Comparison of ENCODE assay signal across 13 cellular contexts in the genomic region with DNA sequence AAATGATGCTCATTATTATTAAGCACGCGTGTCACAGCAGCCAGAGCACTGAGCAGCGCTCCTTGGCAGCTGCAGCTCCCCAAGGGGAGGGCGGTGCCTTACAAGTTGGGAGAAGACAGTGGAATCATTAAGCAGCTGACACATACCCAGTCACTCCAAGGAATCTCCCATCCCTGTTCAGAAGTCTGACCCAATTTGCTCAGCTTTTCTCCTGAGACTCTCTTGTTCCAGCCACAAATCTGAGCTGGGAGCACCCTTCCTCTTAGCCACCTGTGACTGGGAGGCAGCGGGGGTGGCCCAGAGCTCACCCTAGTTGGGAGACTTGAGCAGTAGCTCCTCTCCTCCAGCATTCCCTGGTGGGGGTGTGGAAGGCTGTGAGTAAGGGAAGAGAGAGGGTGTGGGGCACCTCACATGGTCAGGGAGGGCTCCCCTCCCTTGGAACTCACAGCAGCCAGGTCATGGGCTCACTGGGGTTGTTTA.
A peak's percentile ranks its signal among the peaks of the same experiment; 100 is the strongest.
DNase-seq lines count a peak whose midpoint lies in the region; ATAC-seq and TF ChIP-seq lines count a peak whose summit lies in the region.
"Had no signal": no experiment of that assay in that cellular context is flagged by ENCODE, and none has a peak within 500 bp of the region (broad histone marks: within the 10 kb centered on the region; RNA-seq: fewer than 3 reads in every experiment).

No MANE protein-coding gene starts in this region.

- H3K36me3 ChIP-seq in ascending aorta: no peaks in the 10 kb centered on the region
- no peaks in the 10 kb centered on the region for H3K36me3 ChIP-seq in heart left ventricle
- no peaks in the 10 kb centered on the region for H3K36me3 ChIP-seq in gastrocnemius medialis
- H3K36me3 ChIP-seq: SJSA1 had no signal

- peaks cover 29% of the 10 kb centered on the region for H3K27me3 Mint-ChIP-seq in T-helper 17 cell

- peak; percentile 8 for DNase-seq in COLO829 (ENCODE audit: low spot score)
- peak in 1 of 2 donors; percentile 84 for DNase-seq in ascending aorta (ENCODE audit: low spot score in 2 of 2)
- DNase-seq in heart left ventricle: peak in 4 of 5 donors; percentile 46 to 86 (median 66)
- DNase-seq in gastrocnemius medialis: peak; percentile 64 to 84
- DNase-seq in cortex of kidney (lab: John Stamatoyannopoulos, UW): no peak
- no peak for DNase-seq in T-helper 17 cell
- DNase-seq: amniotic stem cell; CD4-positive, CD25-positive, alpha-beta regulatory T cell; Kasumi-1; naive B cell had no signal

- TF ChIP-seq POLR2A in heart left ventricle (IDR thresholded peaks at IDR 0.05) (no peak), gastrocnemius medialis (IDR thresholded peaks at IDR 0.05) (no peak)

- no peak for TF ChIP-seq CTCF in ascending aorta (IDR thresholded peaks at IDR 0.05)
- TF ChIP-seq CTCF in heart left ventricle (IDR thresholded peaks at IDR 0.05): no peak
- no peak for TF ChIP-seq CTCF in gastrocnemius medialis (IDR thresholded peaks at IDR 0.05 in 4 of 5, conservative IDR thresholded peaks at IDR 0.05 in 1 of 5)

- no peaks in the 10 kb centered on the region for H3K4me1 Mint-ChIP-seq in T-helper 17 cell
- H3K4me1 Mint-ChIP-seq: CD4-positive, CD25-positive, alpha-beta regulatory T cell; naive B cell had no signal

- H3K36me3 Mint-ChIP-seq in T-helper 17 cell (ENCODE audit: low read depth): no peaks in the 10 kb centered on the region
- H3K36me3 Mint-ChIP-seq: CD4-positive, CD25-positive, alpha-beta regulatory T cell; naive B cell had no signal

- H3K4me3 ChIP-seq in ascending aorta (no peak overlapping the region), heart left ventricle (no peak overlapping the region), gastrocnemius medialis (no peak overlapping the region)
- H3K4me3 ChIP-seq: SJSA1 had no signal

- H3K27ac Mint-ChIP-seq in T-helper 17 cell: no peak overlapping the region
- H3K27ac Mint-ChIP-seq: CD4-positive, CD25-positive, alpha-beta regulatory T cell had no signal

- ATAC-seq in heart left ventricle: peak; percentile 60 to 80 (median 71)
- peak; percentile 56 to 74 for ATAC-seq in gastrocnemius medialis
- ATAC-seq in T-helper 17 cell: no peak
- ATAC-seq in HG02870 (IDR thresholded peaks at IDR 0.05; ENCODE audit: unreplicated experiment): no peak
- ATAC-seq in HG03565 (IDR thresholded peaks at IDR 0.05; ENCODE audit: unreplicated experiment): no peak

- H3K4me3 Mint-ChIP-seq in T-helper 17 cell: no peak overlapping the region
- H3K4me3 Mint-ChIP-seq: CD4-positive, CD25-positive, alpha-beta regulatory T cell; naive B cell had no signal

- H3K27me3 ChIP-seq in ascending aorta (no peaks in the 10 kb centered on the region), heart left ventricle (no peaks in the 10 kb centered on the region), gastrocnemius medialis (no peaks in the 10 kb centered on the region)
- H3K27me3 ChIP-seq: SJSA1 had no signal

- H3K27ac ChIP-seq in ascending aorta (peak overlapping the region; percentile 83 to 86), heart left ventricle (peak overlapping the region in 10 of 12 donors; percentile 25 to 70 (median 50)), gastrocnemius medialis (peak overlapping the region; percentile 58 to 72 (median 70))
- H3K27ac ChIP-seq: SJSA1 had no signal

- H3K9me3 ChIP-seq in ascending aorta (no peaks in the 10 kb centered on the region), heart left ventricle (no peaks in the 10 kb centered on the region), gastrocnemius medialis (no peaks in the 10 kb centered on the region), T-helper 17 cell (ENCODE audit: control insufficient read depth, low read length, poor library complexity, severe bottlenecking) (no peaks in the 10 kb centered on the region)
- H3K9me3 ChIP-seq: SJSA1 had no signal

- H3K4me1 ChIP-seq in ascending aorta: peaks cover 5 to 42% of the 10 kb centered on the region in 2 donors
- H3K4me1 ChIP-seq in heart left ventricle: peaks cover 0 to 58% (median 11%) of the 10 kb centered on the region in 12 donors
- H3K4me1 ChIP-seq in gastrocnemius medialis: peaks cover 0 to 13% of the 10 kb centered on the region in 2 donors

- in situ Hi-C loops in gastrocnemius medialis (cut with MboI; ENCODE audit: low sequenced_read_pairs in 4 of 4): no loop called here

- intact Hi-C loops in ascending aorta (cut with DNase I): no loop called here
- intact Hi-C loops in heart left ventricle (cut with DNase I): no loop called here
- intact Hi-C loops in gastrocnemius medialis (cut with DNase I; ENCODE audit: low total_unique reads): loop anchor here (10.0 kb wide), 1 partner anchor 249 kb away; the partner anchor contains the start of gene FBN1

- 62 to 85% (median 77%) methylated on average over 4 to 5 of the region's 5 CpGs for WGBS in heart left ventricle, 4 donors

Comparison
In these comparisons a context has a peak if more than half of its experiments do, and no peak if none do; other contexts are left out.
1. DNase-seq: peak in COLO829 (single experiment), heart left ventricle (4 of 5) and gastrocnemius medialis (2 of 2); none in cortex of kidney (single experiment) and T-helper 17 cell (0 of 3).
2. ATAC-seq: peak in heart left ventricle (4 of 4) and gastrocnemius medialis (2 of 2); none in T-helper 17 cell (single experiment), HG02870 (single experiment) and HG03565 (single experiment).
3. Peak in every context shown above with its lines, with median percentiles within 50 percentile points of each other: H3K27ac ChIP-seq.